Comparison of ENCODE assay signal across 1 cellular context in the genomic region with DNA sequence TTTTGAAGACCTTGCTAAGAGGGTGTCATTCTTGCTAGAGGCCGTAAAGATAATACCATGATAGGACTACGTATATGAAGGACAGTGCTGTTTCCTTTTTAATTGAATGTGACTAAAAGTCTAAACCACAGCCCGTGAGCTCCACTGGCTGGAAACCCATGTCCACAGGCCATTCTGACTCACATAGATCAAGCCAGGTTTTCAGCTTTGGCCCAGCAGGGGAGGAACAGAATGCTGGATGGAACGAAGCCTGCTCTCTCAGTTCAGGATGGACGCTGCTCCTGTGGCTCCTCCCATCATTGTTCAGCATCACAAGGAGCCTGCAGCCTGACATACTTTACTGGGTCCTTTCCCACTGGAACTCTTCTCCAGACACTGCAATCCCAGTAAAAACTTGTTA.
TF ChIP-seq lines count a peak whose summit lies in the region.

No MANE protein-coding gene starts in this region.

TF ChIP-seq in SK-N-SH treated with all-trans-retinoic acid at 6 μM for 48 hours, 23 proteins besides CTCF, POLR2A, EP300 and RAD21 (continued from another document):
- TF ChIP-seq, protein P1, sequence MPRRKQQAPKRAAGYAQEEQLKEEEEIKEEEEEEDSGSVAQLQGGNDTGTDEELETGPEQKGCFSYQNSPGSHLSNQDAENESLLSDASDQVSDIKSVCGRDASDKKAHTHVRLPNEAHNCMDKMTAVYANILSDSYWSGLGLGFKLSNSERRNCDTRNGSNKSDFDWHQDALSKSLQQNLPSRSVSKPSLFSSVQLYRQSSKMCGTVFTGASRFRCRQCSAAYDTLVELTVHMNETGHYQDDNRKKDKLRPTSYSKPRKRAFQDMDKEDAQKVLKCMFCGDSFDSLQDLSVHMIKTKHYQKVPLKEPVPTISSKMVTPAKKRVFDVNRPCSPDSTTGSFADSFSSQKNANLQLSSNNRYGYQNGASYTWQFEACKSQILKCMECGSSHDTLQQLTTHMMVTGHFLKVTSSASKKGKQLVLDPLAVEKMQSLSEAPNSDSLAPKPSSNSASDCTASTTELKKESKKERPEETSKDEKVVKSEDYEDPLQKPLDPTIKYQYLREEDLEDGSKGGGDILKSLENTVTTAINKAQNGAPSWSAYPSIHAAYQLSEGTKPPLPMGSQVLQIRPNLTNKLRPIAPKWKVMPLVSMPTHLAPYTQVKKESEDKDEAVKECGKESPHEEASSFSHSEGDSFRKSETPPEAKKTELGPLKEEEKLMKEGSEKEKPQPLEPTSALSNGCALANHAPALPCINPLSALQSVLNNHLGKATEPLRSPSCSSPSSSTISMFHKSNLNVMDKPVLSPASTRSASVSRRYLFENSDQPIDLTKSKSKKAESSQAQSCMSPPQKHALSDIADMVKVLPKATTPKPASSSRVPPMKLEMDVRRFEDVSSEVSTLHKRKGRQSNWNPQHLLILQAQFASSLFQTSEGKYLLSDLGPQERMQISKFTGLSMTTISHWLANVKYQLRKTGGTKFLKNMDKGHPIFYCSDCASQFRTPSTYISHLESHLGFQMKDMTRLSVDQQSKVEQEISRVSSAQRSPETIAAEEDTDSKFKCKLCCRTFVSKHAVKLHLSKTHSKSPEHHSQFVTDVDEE (CRISPR knock-in tag; IDR thresholded peaks at IDR 0.05) = no peak
- TF ChIP-seq RARB (CRISPR knock-in tag; IDR thresholded peaks at IDR 0.05) (no peak), GLIS3 (CRISPR knock-in tag; IDR thresholded peaks at IDR 0.05) (no peak), ESRRG (CRISPR knock-in tag; IDR thresholded peaks at IDR 0.05) (no peak), TCF4 (CRISPR knock-in tag; IDR thresholded peaks at IDR 0.05; ENCODE audit: borderline replicate concordance) (no peak), OSR1 (CRISPR knock-in tag; IDR thresholded peaks at IDR 0.05) (no peak), ZFP3 (CRISPR knock-in tag; IDR thresholded peaks at IDR 0.05) (no peak), CSDC2 (CRISPR knock-in tag; IDR thresholded peaks at IDR 0.05) (no peak), ZFP30 (CRISPR knock-in tag; IDR thresholded peaks at IDR 0.05) (no peak), ARNTL (CRISPR knock-in tag; IDR thresholded peaks at IDR 0.05; ENCODE audit: borderline replicate concordance, low read depth) (no peak)
